In the genomic region with DNA sequence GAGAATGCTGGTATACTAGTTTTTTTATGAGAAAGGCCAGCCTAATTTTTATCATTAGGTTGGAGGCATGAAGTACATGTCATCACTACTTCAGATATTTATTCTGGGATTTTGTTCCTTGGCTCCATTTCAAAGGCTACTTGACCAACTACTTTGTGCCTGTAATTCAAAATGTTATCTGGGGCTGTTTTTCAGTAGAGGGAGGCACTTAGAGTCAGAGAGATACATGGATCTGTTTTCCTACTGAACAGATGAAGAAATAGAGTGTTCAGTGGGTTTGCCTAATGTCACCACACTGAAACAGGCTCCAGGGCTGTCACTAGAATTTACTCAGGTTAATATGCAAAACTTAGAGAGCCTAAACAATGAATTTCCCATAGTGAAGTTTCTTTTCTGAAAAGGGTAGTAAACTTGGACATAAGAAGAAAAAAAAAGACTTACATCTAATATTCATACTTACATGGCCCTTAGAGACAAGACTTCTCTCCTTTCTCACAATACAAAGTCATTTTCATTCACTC, we compare ENCODE assay signal across 21 cellular contexts.
DNase-seq lines count a peak whose midpoint lies in the region; ATAC-seq and TF ChIP-seq lines count a peak whose summit lies in the region.
"Had no signal": no experiment of that assay in that cellular context is flagged by ENCODE, and none has a peak within 500 bp of the region (broad histone marks: within the 10 kb centered on the region; RNA-seq: fewer than 3 reads in every experiment).

No MANE protein-coding gene starts in this region.

- H3K9me3 ChIP-seq in SK-N-SH (no peaks in the 10 kb centered on the region), cardiac muscle cell (ENCODE audit: low read depth) (no peaks in the 10 kb centered on the region), right atrium auricular region (no peaks in the 10 kb centered on the region)
- H3K9me3 ChIP-seq: A549, BE2C, Caco-2, HAP-1 had no signal

- H4K20me1 ChIP-seq in SK-N-SH (ENCODE audit: insufficient read depth) = no peaks in the 10 kb centered on the region
- H4K20me1 ChIP-seq: BLaER1 treated with 17β-estradiol and CSF1 and Interleukin-3, amounts not matched to agents 10 nM and 100 nM had no signal

- H3K27me3 ChIP-seq in SK-N-SH (ENCODE audit: insufficient read depth) (no peaks in the 10 kb centered on the region), cardiac muscle cell (no peaks in the 10 kb centered on the region), right atrium auricular region (no peaks in the 10 kb centered on the region)
- H3K27me3 ChIP-seq: BE2C; BLaER1 treated with 17β-estradiol and CSF1 and Interleukin-3, amounts not matched to agents 10 nM and 100 nM had no signal

- POLR2A ChIA-PET in SK-N-SH (lab: Yijun Ruan, JAX) = no interaction called here

- ATAC-seq in SK-N-SH treated with all-trans-retinoic acid at 6 μM for 48 hours (no peak), GM19324 (IDR thresholded peaks at IDR 0.05; ENCODE audit: low FRiP score, unreplicated experiment) (peak; percentile 58), left ventricle myocardium superior (peak; percentile 56), HG02763 (IDR thresholded peaks at IDR 0.05; ENCODE audit: unreplicated experiment) (no peak)
- ATAC-seq: A549; CD8-positive, alpha-beta T cell had no signal

- no peaks in the 10 kb centered on the region for H3K79me2 ChIP-seq in SK-N-SH (ENCODE audit: insufficient read depth)

- H3K4me1 ChIP-seq in SK-N-SH (ENCODE audit: control insufficient read depth in 1 of 2, insufficient read depth in 2 of 2, low read depth in 1 of 2, low read length in 1 of 2) (no peaks in the 10 kb centered on the region), cardiac muscle cell (ENCODE audit: low read depth) (no peaks in the 10 kb centered on the region), right atrium auricular region (no peaks in the 10 kb centered on the region)
- H3K4me1 ChIP-seq: BE2C, Caco-2 had no signal

- no peak overlapping the region for H3K4me3 ChIP-seq in SK-N-SH (ENCODE audit: low read depth in 2 of 2, low read length in 1 of 2)
- no peak overlapping the region for H3K4me3 ChIP-seq in cardiac muscle cell
- no peak overlapping the region for H3K4me3 ChIP-seq in right atrium auricular region
- H3K4me3 ChIP-seq: A549; BLaER1 treated with 17β-estradiol and CSF1 and Interleukin-3, amounts not matched to agents 10 nM and 100 nM; HAP-1 had no signal

- TF ChIP-seq CTCF in SK-N-SH (IDR thresholded peaks at IDR 0.05) = no peak
- TF ChIP-seq CTCF in cardiac muscle cell (IDR thresholded peaks at IDR 0.05; ENCODE audit: low read depth, low read length) = no peak
- TF ChIP-seq CTCF in right atrium auricular region (IDR thresholded peaks at IDR 0.05) = no peak

- H3K9me2 ChIP-seq in SK-N-SH = no peaks in the 10 kb centered on the region

- intact Hi-C loops in left ventricle myocardium superior (cut with micrococcal nuclease) = no loop called here

- no peak overlapping the region for H3K27ac ChIP-seq in SK-N-SH (ENCODE audit: low read depth in 2 of 2, low read length in 1 of 2)
- no peak overlapping the region for H3K27ac ChIP-seq in cardiac muscle cell
- H3K27ac ChIP-seq in right atrium auricular region = no peak overlapping the region
- H3K27ac ChIP-seq: A549; BLaER1 treated with 17β-estradiol and CSF1 and Interleukin-3, amounts not matched to agents 10 nM and 100 nM had no signal

- H3K36me3 ChIP-seq in SK-N-SH (replicated peaks in 1 of 2; ENCODE audit: control insufficient read depth in 1 of 2, insufficient read depth in 2 of 2, low read length in 1 of 2) (no peaks in the 10 kb centered on the region), cardiac muscle cell (no peaks in the 10 kb centered on the region), right atrium auricular region (no peaks in the 10 kb centered on the region)
- H3K36me3 ChIP-seq: BE2C; BLaER1 treated with 17β-estradiol and CSF1 and Interleukin-3, amounts not matched to agents 10 nM and 100 nM; HAP-1 had no signal

- H3K9ac ChIP-seq in SK-N-SH = no peak overlapping the region
- H3K9ac ChIP-seq: BLaER1 treated with 17β-estradiol and CSF1 and Interleukin-3, amounts not matched to agents 10 nM and 100 nM had no signal

- H3F3A ChIP-seq in SK-N-SH (replicated peaks; ENCODE audit: insufficient read depth) = no peaks in the 10 kb centered on the region

- DNase-seq in SK-N-SH = no peak
- peak; percentile 41 to 58 for DNase-seq in cardiac muscle cell (ENCODE audit: low read depth in 1 of 2, low spot score in 1 of 2)
- no peak for DNase-seq in right atrium auricular region (ENCODE audit: low spot score)
- no peak for DNase-seq in left ventricle myocardium superior
- no peak for DNase-seq in OCI-M1 (lab: John Stamatoyannopoulos, UW)
- DNase-seq: 8988T; ACHN; AML-193; BE2C; Caco-2; CD8-positive, alpha-beta T cell; DMS153; DND-41; GOT3; HFFc6 had no signal

- CTCF ChIA-PET in SK-N-SH (lab: Yijun Ruan, JAX) = no interaction called here

- TF ChIP-seq EP300 in SK-N-SH (IDR thresholded peaks at IDR 0.05; ENCODE audit: borderline replicate concordance in 1 of 2, low read depth in 1 of 2, low read length in 1 of 2) = no peak

- no peak for TF ChIP-seq RAD21 in SK-N-SH (IDR thresholded peaks at IDR 0.05; ENCODE audit: low read length)

- H3K4me2 ChIP-seq in SK-N-SH = no peak overlapping the region
- H3K4me2 ChIP-seq: A549; BLaER1 treated with 17β-estradiol and CSF1 and Interleukin-3, amounts not matched to agents 10 nM and 100 nM had no signal

- H2AFZ ChIP-seq in SK-N-SH (ENCODE audit: low read depth) = no peak overlapping the region

TF ChIP-seq in SK-N-SH treated with all-trans-retinoic acid at 6 μM for 48 hours, 23 proteins besides CTCF, POLR2A, EP300 and RAD21:
- TF ChIP-seq SNAI2 (CRISPR knock-in tag; IDR thresholded peaks at IDR 0.05) (no peak), ISL1 (CRISPR knock-in tag; IDR thresholded peaks at IDR 0.05) (peak; percentile 46; the same call in 1 of the 2 replicates)

TF ChIP-seq in SK-N-SH, 30 proteins besides CTCF, POLR2A, EP300 and RAD21:
- TF ChIP-seq NRF1 (IDR thresholded peaks at IDR 0.05; ENCODE audit: low read depth, low read length) = no peak
- TF ChIP-seq CHD2 (IDR thresholded peaks at IDR 0.05; ENCODE audit: low read length, partially characterized antibody) = no peak
- TF ChIP-seq, protein P1, sequence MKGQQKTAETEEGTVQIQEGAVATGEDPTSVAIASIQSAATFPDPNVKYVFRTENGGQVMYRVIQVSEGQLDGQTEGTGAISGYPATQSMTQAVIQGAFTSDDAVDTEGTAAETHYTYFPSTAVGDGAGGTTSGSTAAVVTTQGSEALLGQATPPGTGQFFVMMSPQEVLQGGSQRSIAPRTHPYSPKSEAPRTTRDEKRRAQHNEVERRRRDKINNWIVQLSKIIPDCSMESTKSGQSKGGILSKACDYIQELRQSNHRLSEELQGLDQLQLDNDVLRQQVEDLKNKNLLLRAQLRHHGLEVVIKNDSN (IDR thresholded peaks at IDR 0.05; ENCODE audit: borderline replicate concordance, low read depth) = no peak
- TF ChIP-seq, protein P2, sequence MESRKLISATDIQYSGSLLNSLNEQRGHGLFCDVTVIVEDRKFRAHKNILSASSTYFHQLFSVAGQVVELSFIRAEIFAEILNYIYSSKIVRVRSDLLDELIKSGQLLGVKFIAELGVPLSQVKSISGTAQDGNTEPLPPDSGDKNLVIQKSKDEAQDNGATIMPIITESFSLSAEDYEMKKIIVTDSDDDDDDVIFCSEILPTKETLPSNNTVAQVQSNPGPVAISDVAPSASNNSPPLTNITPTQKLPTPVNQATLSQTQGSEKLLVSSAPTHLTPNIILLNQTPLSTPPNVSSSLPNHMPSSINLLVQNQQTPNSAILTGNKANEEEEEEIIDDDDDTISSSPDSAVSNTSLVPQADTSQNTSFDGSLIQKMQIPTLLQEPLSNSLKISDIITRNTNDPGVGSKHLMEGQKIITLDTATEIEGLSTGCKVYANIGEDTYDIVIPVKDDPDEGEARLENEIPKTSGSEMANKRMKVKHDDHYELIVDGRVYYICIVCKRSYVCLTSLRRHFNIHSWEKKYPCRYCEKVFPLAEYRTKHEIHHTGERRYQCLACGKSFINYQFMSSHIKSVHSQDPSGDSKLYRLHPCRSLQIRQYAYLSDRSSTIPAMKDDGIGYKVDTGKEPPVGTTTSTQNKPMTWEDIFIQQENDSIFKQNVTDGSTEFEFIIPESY (IDR thresholded peaks at IDR 0.05; ENCODE audit: borderline replicate concordance, low read depth) = no peak
- no peak for TF ChIP-seq FOXM1 (IDR thresholded peaks at IDR 0.05; ENCODE audit: low read depth)
- TF ChIP-seq YY1 (IDR thresholded peaks at IDR 0.05; ENCODE audit: low read depth) = no peak
- TF ChIP-seq TCF12 (IDR thresholded peaks at IDR 0.05) = no peak
- no peak for TF ChIP-seq SMC3 (IDR thresholded peaks at IDR 0.05; ENCODE audit: low read depth, low read length)
- TF ChIP-seq RCOR1 (IDR thresholded peaks at IDR 0.05; ENCODE audit: low read length) = no peak
- TF ChIP-seq, protein P3, sequence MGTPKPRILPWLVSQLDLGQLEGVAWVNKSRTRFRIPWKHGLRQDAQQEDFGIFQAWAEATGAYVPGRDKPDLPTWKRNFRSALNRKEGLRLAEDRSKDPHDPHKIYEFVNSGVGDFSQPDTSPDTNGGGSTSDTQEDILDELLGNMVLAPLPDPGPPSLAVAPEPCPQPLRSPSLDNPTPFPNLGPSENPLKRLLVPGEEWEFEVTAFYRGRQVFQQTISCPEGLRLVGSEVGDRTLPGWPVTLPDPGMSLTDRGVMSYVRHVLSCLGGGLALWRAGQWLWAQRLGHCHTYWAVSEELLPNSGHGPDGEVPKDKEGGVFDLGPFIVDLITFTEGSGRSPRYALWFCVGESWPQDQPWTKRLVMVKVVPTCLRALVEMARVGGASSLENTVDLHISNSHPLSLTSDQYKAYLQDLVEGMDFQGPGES (IDR thresholded peaks at IDR 0.05; ENCODE audit: low read depth, low read length) = no peak
- TF ChIP-seq JUND (IDR thresholded peaks at IDR 0.05) = no peak
TF ChIP-seq in SK-N-SH: peak in this region for 0.

Comparison
In these comparisons a context has a peak if more than half of its experiments do, and no peak if none do; other contexts are left out.
1. DNase-seq: peak in cardiac muscle cell (2 of 2); none in SK-N-SH (single experiment), right atrium auricular region (single experiment), left ventricle myocardium superior (single experiment) and OCI-M1 (single experiment).
2. ATAC-seq: peak in GM19324 (single experiment) and left ventricle myocardium superior (single experiment); none in SK-N-SH treated with all-trans-retinoic acid at 6 μM for 48 hours (single experiment) and HG02763 (single experiment).